9 cellular contexts compared by ENCODE assay signal in genomic region chr2:97740590-97741182, GRCh38. TPM values are rescaled to one million over a fixed set of nuclear protein-coding genes. Genes with fewer than 3 reads are reported as not detected.
DNase-seq lines count a peak whose midpoint lies in the region; ATAC-seq and TF ChIP-seq lines count a peak whose summit lies in the region.
"Had no signal": no experiment of that assay in that cellular context is flagged by ENCODE, and none has a peak within 500 bp of the region (broad histone marks: within the 10 kb centered on the region; RNA-seq: fewer than 3 reads in every experiment).

No MANE protein-coding gene starts in this region.

- H2AK5ac ChIP-seq in neuronal stem cell (ENCODE audit: low read depth, low read length): no peak overlapping the region

- H3K4me3 Mint-ChIP-seq in GM23338: no peak overlapping the region
- no peak overlapping the region for H3K4me3 Mint-ChIP-seq in activated CD4-positive, alpha-beta memory T cell treated with anti-CD3 and anti-CD28 coated beads for 36 hours

- H3K9me3 Mint-ChIP-seq in GM23338: no peaks in the 10 kb centered on the region
- H3K9me3 Mint-ChIP-seq in activated CD4-positive, alpha-beta memory T cell treated with anti-CD3 and anti-CD28 coated beads for 36 hours: no peaks in the 10 kb centered on the region
- H3K9me3 Mint-ChIP-seq: stimulated activated effector memory CD8-positive, alpha-beta T cell treated with anti-CD3 and anti-CD28 coated beads, Interleukin-12 subunit alpha, Interleukin-12 subunit beta, amount 100 ng/mL, for 72 hours had no signal

- H3K18ac ChIP-seq in neuronal stem cell (ENCODE audit: low read length): no peak overlapping the region

- H3K9ac ChIP-seq in neuronal stem cell (ENCODE audit: low read depth, low read length, poor library complexity): no peak overlapping the region

- H4K91ac ChIP-seq in neuronal stem cell (ENCODE audit: low read depth, low read length, poor library complexity): no peak overlapping the region

- H3K9me3 ChIP-seq in esophagus squamous epithelium (no peaks in the 10 kb centered on the region), neuronal stem cell (replicated peaks in 1 of 2; ENCODE audit: control insufficient read depth in 2 of 2, insufficient read depth in 1 of 2, low read depth in 1 of 2, low read length in 2 of 2) (peaks cover 0 to 2% of the 10 kb centered on the region in 2 donors)

- H3F3A ChIP-seq in GM23338 (replicated peaks; ENCODE audit: low read depth): no peaks in the 10 kb centered on the region

- H2AFZ ChIP-seq in GM23338 (peak overlapping the region; percentile 39; the same call in 1 of the 2 replicates), neuronal stem cell (ENCODE audit: low read length) (peak overlapping the region; percentile 48)

- no peak overlapping the region for H4K8ac ChIP-seq in neuronal stem cell (ENCODE audit: low read depth, low read length)

- no peak overlapping the region; the same call in 1 of the 2 replicates for H3K27ac Mint-ChIP-seq in GM23338
- no peak overlapping the region for H3K27ac Mint-ChIP-seq in activated CD4-positive, alpha-beta memory T cell treated with anti-CD3 and anti-CD28 coated beads for 36 hours

- peaks cover 21% of the 10 kb centered on the region for H3K27me3 Mint-ChIP-seq in GM23338 (ENCODE audit: insufficient read depth, low read depth, poor library complexity)
- H3K27me3 Mint-ChIP-seq in activated CD4-positive, alpha-beta memory T cell treated with anti-CD3 and anti-CD28 coated beads for 36 hours: no peaks in the 10 kb centered on the region

- peak; percentile 77 for TF ChIP-seq CTCF in BJ (IDR thresholded peaks at IDR 0.05; ENCODE audit: insufficient read depth, low read depth, low read length)
- peak; percentile 75 to 87 for TF ChIP-seq CTCF in GM23338 (conservative IDR thresholded peaks at IDR 0.05; ENCODE audit: low read depth in 2 of 2)
- peak; percentile 40 to 71 (median 66) for TF ChIP-seq CTCF in esophagus squamous epithelium (IDR thresholded peaks at IDR 0.05)

- no peak overlapping the region for H3K4me3 ChIP-seq in BJ (ENCODE audit: low read depth, low read length)
- no peak overlapping the region for H3K4me3 ChIP-seq in GM23338
- no peak overlapping the region for H3K4me3 ChIP-seq in esophagus squamous epithelium
- H3K4me3 ChIP-seq in neuronal stem cell (ENCODE audit: low read length in 2 of 2): no peak overlapping the region

- H3K14ac ChIP-seq in neuronal stem cell (ENCODE audit: low read length): no peak overlapping the region

- H2BK5ac ChIP-seq in neuronal stem cell (ENCODE audit: low read length): no peak overlapping the region

- WGBS in esophagus squamous epithelium, 2 donors: 28 to 30% methylated on average over 16 to 18 of the region's 19 CpGs
- no CpG with 5 or more reads among the region's 19 CpGs for WGBS in neuronal stem cell (ENCODE audit: extremely low coverage in 2 of 2, insufficient read length in 2 of 2, insufficient replicate concordance in 1 of 2), 2 donors

- no peak overlapping the region for H3K23ac ChIP-seq in neuronal stem cell (ENCODE audit: low read depth, low read length, poor library complexity)

- no peaks in the 10 kb centered on the region for H3K27me3 ChIP-seq in BJ (ENCODE audit: control insufficient read depth, insufficient read depth, low read length)
- H3K27me3 ChIP-seq in GM23338 (ENCODE audit: insufficient read depth): no peaks in the 10 kb centered on the region
- H3K27me3 ChIP-seq in esophagus squamous epithelium: no peaks in the 10 kb centered on the region
- no peaks in the 10 kb centered on the region for H3K27me3 ChIP-seq in neuronal stem cell (ENCODE audit: control insufficient read depth in 3 of 3, insufficient read depth in 3 of 3, low read depth in 1 of 3, low read length in 3 of 3)

- no peak overlapping the region for H2BK12ac ChIP-seq in neuronal stem cell (ENCODE audit: low read length)

- POLR2A ChIA-PET in BJ (lab: Charles Lee): interaction anchor here (0.6 kb wide), 1 partner anchor 59 kb away, joined by 3 read pairs; no protein-coding TSS in a partner anchor
- POLR2A ChIA-PET in activated CD4-positive, alpha-beta memory T cell treated with anti-CD3 and anti-CD28 coated beads for 36 hours (lab: Charles Lee): interaction anchor here (1.1 to 4.4 kb wide), 3 partner anchors 22 to 27 kb away, joined by 3 to 26 read pairs (median 12); partner anchors contain the start of gene ZAP70

- no peak overlapping the region for H3K27ac ChIP-seq in GM23338 (ENCODE audit: low read depth)
- H3K27ac ChIP-seq in esophagus squamous epithelium: no peak overlapping the region
- H3K27ac ChIP-seq in neuronal stem cell (replicated peaks; ENCODE audit: low read length): no peak overlapping the region

- H2BK120ac ChIP-seq in neuronal stem cell (ENCODE audit: low read depth, low read length): no peak overlapping the region

- CTCF ChIA-PET in BJ (lab: Yijun Ruan, JAX): interaction anchor here (0.6 to 3.5 kb wide), 14 partner anchors 10 to 645 kb away, joined by 3 to 28 read pairs (median 7); no protein-coding TSS in a partner anchor
- CTCF ChIA-PET in activated CD4-positive, alpha-beta memory T cell treated with anti-CD3 and anti-CD28 coated beads for 36 hours (lab: Charles Lee): interaction anchor here (0.7 to 4.6 kb wide), 24 partner anchors 8 to 644 kb away, joined by 3 to 37 read pairs (median 5); partner anchors contain the start of genes ACTR1B and ZAP70

- DNase-seq in BJ (ENCODE audit: low read depth): no peak
- peak; percentile 88 for DNase-seq in GM23338 (ENCODE audit: low spot score)
- peak; percentile 77 for DNase-seq in NCI-H2171 (lab: John Stamatoyannopoulos, UW)
- DNase-seq in activated CD4-positive, alpha-beta memory T cell treated with anti-CD3 and anti-CD28 coated beads for 36 hours: peak; percentile 58
- no peak for DNase-seq in esophagus squamous epithelium (lab: John Stamatoyannopoulos, UW)
- peak; percentile 37 for DNase-seq in neuronal stem cell (ENCODE audit: low spot score)

- no peaks in the 10 kb centered on the region; the same call in 2 of the 3 replicates for H3K36me3 Mint-ChIP-seq in GM23338 (ENCODE audit: low read depth)
- peaks cover 37% of the 10 kb centered on the region for H3K36me3 Mint-ChIP-seq in activated CD4-positive, alpha-beta memory T cell treated with anti-CD3 and anti-CD28 coated beads for 36 hours

- H3K4me1 Mint-ChIP-seq in GM23338: peaks cover 4% of the 10 kb centered on the region; the same call in 2 of the 3 replicates
- H3K4me1 Mint-ChIP-seq in activated CD4-positive, alpha-beta memory T cell treated with anti-CD3 and anti-CD28 coated beads for 36 hours (ENCODE audit: low read depth): peaks cover 46% of the 10 kb centered on the region

- H3K36me3 ChIP-seq in BJ (ENCODE audit: control insufficient read depth, insufficient read depth, low read length) (no peaks in the 10 kb centered on the region), GM23338 (ENCODE audit: insufficient read depth) (no peaks in the 10 kb centered on the region), esophagus squamous epithelium (peaks cover 0 to 10% (median 0%) of the 10 kb centered on the region in 3 donors), neuronal stem cell (replicated peaks in 1 of 2; ENCODE audit: control insufficient read depth in 2 of 2, insufficient read depth in 2 of 2, low read length in 2 of 2) (peaks cover 0 to 5% of the 10 kb centered on the region in 2 donors)

- no peaks in the 10 kb centered on the region for H3K79me2 ChIP-seq in GM23338 (replicated peaks; ENCODE audit: insufficient read depth)

- peak; percentile 81 for ATAC-seq in GM23338
- no peak for ATAC-seq in HG03432 (IDR thresholded peaks at IDR 0.05; ENCODE audit: unreplicated experiment)
- no peak for ATAC-seq in GM18498 (IDR thresholded peaks at IDR 0.05; ENCODE audit: unreplicated experiment)
- ATAC-seq: stimulated activated effector memory CD8-positive, alpha-beta T cell treated with anti-CD3 and anti-CD28 coated beads, Interleukin-12 subunit alpha, Interleukin-12 subunit beta, amount 100 ng/mL, for 72 hours had no signal

- 0 out of 2 replicates have a peak, but pooled peaks cover 4% of the 10 kb centered on the region for H3K9me2 ChIP-seq in GM23338 (ENCODE audit: insufficient read depth)

- TF ChIP-seq POLR2A in esophagus squamous epithelium (IDR thresholded peaks at IDR 0.05): no peak

- no peaks in the 10 kb centered on the region for H3K79me1 ChIP-seq in neuronal stem cell (ENCODE audit: low read depth, low read length)

- H4K20me1 ChIP-seq in GM23338 (replicated peaks; ENCODE audit: insufficient read depth): no peaks in the 10 kb centered on the region

- no peak overlapping the region for H3K4ac ChIP-seq in neuronal stem cell (ENCODE audit: low read length)

- H3K4me2 ChIP-seq in GM23338 (no peak overlapping the region), neuronal stem cell (ENCODE audit: insufficient read depth, low read length, poor library complexity, severe bottlenecking) (no peak overlapping the region)

- intact Hi-C loops in activated CD4-positive, alpha-beta memory T cell treated with anti-CD3 and anti-CD28 coated beads for 36 hours (cut with micrococcal nuclease): no loop called here
- intact Hi-C loops in esophagus squamous epithelium (cut with DNase I): no loop called here

- H3K4me1 ChIP-seq in GM23338 (ENCODE audit: insufficient read depth): no peaks in the 10 kb centered on the region
- peaks cover 4 to 22% (median 7%) of the 10 kb centered on the region in 3 donors for H3K4me1 ChIP-seq in esophagus squamous epithelium
- H3K4me1 ChIP-seq in neuronal stem cell (ENCODE audit: control insufficient read depth in 2 of 2, insufficient read depth in 1 of 2, low read depth in 1 of 2, low read length in 2 of 2): no peaks in the 10 kb centered on the region

- no peak overlapping the region for H2BK15ac ChIP-seq in neuronal stem cell (ENCODE audit: low read length)

TF ChIP-seq in GM23338, 12 proteins besides CTCF, POLR2A, EP300 and RAD21 (continues in another document):
- TF ChIP-seq CREB1 (CRISPR knock-in tag; IDR thresholded peaks at IDR 0.05; ENCODE audit: low read depth) (no peak), ETS1 (IDR thresholded peaks at IDR 0.05) (no peak)

RNA-seq across cellular contexts. Expression of gene ZAP70, which starts 27.3 kb away (rescaled TPM):
- 0.10 and 0.16 TPM in 2 replicates for polyA plus RNA-seq in BJ (2011; rRNA removed)
- not detected in 2 replicates for polyA minus RNA-seq in BJ (2011; rRNA and poly(A)+ RNA removed)
- 0.12 and 0.42 TPM in 2 replicates for total RNA-seq in GM23338 (2014; rRNA removed; shearing (Covaris generic))
- not detected in 2 replicates for polyA plus RNA-seq in GM23338 (2016; fragmentation: Nextera tagmentation; extraction: Ambion mirVana)
- 100 to 1,000 TPM; 160 to 166 TPM for total RNA-seq in activated CD4-positive, alpha-beta memory T cell treated with anti-CD3 and anti-CD28 coated beads for 36 hours
- 1 to 10 TPM; 2.2 to 7.8 (median 3.3) TPM for total RNA-seq in esophagus squamous epithelium
- 0.08 TPM for polyA plus RNA-seq in neuronal stem cell (2013, experiment 1 of 2)
- 0.06 TPM for polyA plus RNA-seq in neuronal stem cell (2013, experiment 2 of 2)

Comparison
In these comparisons a context has a peak if more than half of its experiments do, and no peak if none do; other contexts are left out.
1. DNase-seq: peak in GM23338 (single experiment), NCI-H2171 (single experiment), activated CD4-positive, alpha-beta memory T cell treated with anti-CD3 and anti-CD28 coated beads for 36 hours (single experiment) and neuronal stem cell (single experiment); none in BJ (single experiment) and esophagus squamous epithelium (single experiment).
2. RNA of gene ZAP70, which starts 27.3 kb away (total RNA-seq): 160 to 166 TPM in activated CD4-positive, alpha-beta memory T cell treated with anti-CD3 and anti-CD28 coated beads for 36 hours; 2.2 to 7.8 TPM in esophagus squamous epithelium and 0.12 to 0.42 TPM in GM23338; every median in the first group is over 10 times any median in the second.
3. Peak in every context shown above with its lines, with median percentiles within 50 percentile points of each other: CTCF ChIP-seq.